In the genomic region with DNA sequence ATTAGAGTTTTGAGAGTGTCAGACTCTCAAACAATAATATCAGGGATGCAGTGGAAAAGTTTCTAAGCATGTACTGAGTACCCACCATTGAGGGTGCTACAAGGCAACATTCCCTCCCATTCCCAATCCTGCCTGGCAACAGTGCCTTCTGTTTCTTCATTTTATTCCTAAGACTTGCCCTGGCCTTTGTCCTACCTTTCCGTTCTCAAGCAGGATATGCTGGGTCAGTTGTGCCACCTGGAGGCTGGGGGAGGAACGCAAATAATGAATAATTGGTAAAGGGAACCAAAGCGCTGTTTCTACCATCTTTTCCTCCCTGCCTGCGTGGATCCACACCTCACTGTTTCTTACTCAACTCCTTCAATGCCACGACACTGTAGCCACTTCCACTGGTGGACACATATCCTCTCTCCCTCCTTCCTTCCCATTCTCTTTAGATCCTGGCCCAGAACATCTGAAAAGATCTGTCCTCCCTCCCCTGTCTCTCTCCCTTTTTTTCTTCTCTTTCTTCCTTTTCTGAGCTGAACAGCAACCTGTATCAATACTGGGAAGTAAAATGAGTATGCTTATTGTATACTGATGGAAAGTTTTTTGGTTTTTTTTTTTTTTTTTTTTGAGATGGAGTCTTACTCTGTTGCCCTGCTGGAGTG, we compare ENCODE assay signal across 8 cellular contexts.
DNase-seq lines count a peak whose midpoint lies in the region; ATAC-seq, FAIRE-seq and TF ChIP-seq lines count a peak whose summit lies in the region.

No MANE protein-coding gene starts in this region.

- TF ChIP-seq CTCF in AG10803 (conservative IDR thresholded peaks at IDR 0.05; ENCODE audit: low read length): peak; percentile 43
- peak; percentile 67 for TF ChIP-seq CTCF in MM.1S (IDR thresholded peaks at IDR 0.05; ENCODE audit: low read length)
- TF ChIP-seq CTCF in HepG2 (CRISPR knock-in tag; IDR thresholded peaks at IDR 0.05): peak; percentile 92
- TF ChIP-seq CTCF in suprapubic skin (IDR thresholded peaks at IDR 0.05): peak; percentile 31 to 39

- H3K4me1 Mint-ChIP-seq in T-helper 2 cell treated with Interferon-gamma antibody and Interleukin-4, amounts not matched to agents 5 μg/mL and 100 μg/mL, for 36 hours (ENCODE audit: low read depth): peaks cover 54% of the 10 kb centered on the region

- no peak overlapping the region for H3K4me2 ChIP-seq in MM.1S (ENCODE audit: low read depth, low read length)
- H3K4me2 ChIP-seq in HepG2 (ENCODE audit: low read depth, low read length): no peak overlapping the region

- TF ChIP-seq POLR2A in HepG2 (IDR thresholded peaks at IDR 0.05; ENCODE audit: insufficient read depth in 1 of 2, low read depth in 2 of 2, low read length in 2 of 2) (no peak), suprapubic skin (IDR thresholded peaks at IDR 0.05) (no peak)

- in situ Hi-C loops in T47D (cut with HindIII; ENCODE audit: low pct_unique_long_range_greater_than_20kb, low sequenced_read_pairs): no loop called here
- in situ Hi-C loops in HepG2 (cut with HindIII; ENCODE audit: extremely low pct_ligation_motif_present, low pct_unique_long_range_greater_than_20kb): loop anchor here (5.0 to 10.0 kb wide), 3 partner anchors 94 to 484 kb away; no protein-coding TSS in a partner anchor

- peak; percentile 73 for ATAC-seq in GM19452 (IDR thresholded peaks at IDR 0.05; ENCODE audit: unreplicated experiment)
- peak; percentile 90 for ATAC-seq in HepG2
- no peak for ATAC-seq in GM18870 (IDR thresholded peaks at IDR 0.05; ENCODE audit: unreplicated experiment)

- H3K27ac Mint-ChIP-seq in T-helper 2 cell treated with Interferon-gamma antibody and Interleukin-4, amounts not matched to agents 5 μg/mL and 100 μg/mL, for 36 hours: peak overlapping the region; percentile 70

- H3K79me2 ChIP-seq in MM.1S (ENCODE audit: low read length): peaks cover 99% of the 10 kb centered on the region
- H3K79me2 ChIP-seq in HepG2 (ENCODE audit: insufficient read depth, low read length): no peaks in the 10 kb centered on the region

- DNase-seq in AG10803 (ENCODE audit: low read depth) (peak; percentile 35), MM.1S (peak; percentile 38), T47D (ENCODE audit: low read depth in 1 of 2, low spot score in 1 of 2) (peak; percentile 64 to 90), HepG2 (ENCODE audit: low spot score) (peak; percentile 53), suprapubic skin (ENCODE audit: low spot score in 2 of 2) (no peak)
- DNase-seq in T-helper 2 cell treated with Interferon-gamma antibody and Interleukin-4, amounts not matched to agents 5 μg/mL and 100 μg/mL, for 36 hours (ENCODE audit: low spot score): peak; percentile 27

- no peaks in the 10 kb centered on the region; the same call in 1 of the 2 replicates for H3F3A ChIP-seq in MM.1S (ENCODE audit: insufficient read depth, low read length)

- 3% methylated on average over 5 of the region's 5 CpGs for WGBS in HepG2 (ENCODE audit: low lambda C conversion rate)
- WGBS in suprapubic skin: 46% methylated on average over 5 of the region's 5 CpGs

- H3K9me3 Mint-ChIP-seq in T-helper 2 cell treated with Interferon-gamma antibody and Interleukin-4, amounts not matched to agents 5 μg/mL and 100 μg/mL, for 36 hours: peaks cover 6% of the 10 kb centered on the region

- H3K27me3 Mint-ChIP-seq in T-helper 2 cell treated with Interferon-gamma antibody and Interleukin-4, amounts not matched to agents 5 μg/mL and 100 μg/mL, for 36 hours (ENCODE audit: low read depth): no peaks in the 10 kb centered on the region

- H3K9me2 ChIP-seq in MM.1S (replicated peaks; ENCODE audit: insufficient read depth, low read length): no peaks in the 10 kb centered on the region

- H3K9ac ChIP-seq in MM.1S (ENCODE audit: low read length) (no peak overlapping the region), HepG2 (ENCODE audit: insufficient read depth, low read depth, low read length) (no peak overlapping the region)

- peaks cover 8% of the 10 kb centered on the region; the same call in 1 of the 2 replicates for H3K36me3 ChIP-seq in MM.1S (replicated peaks; ENCODE audit: insufficient read depth, low read length)
- H3K36me3 ChIP-seq in HepG2 (replicated peaks in 1 of 2; ENCODE audit: control insufficient read depth in 1 of 2, insufficient read depth in 2 of 2, low read length in 2 of 2): no peaks in the 10 kb centered on the region
- H3K36me3 ChIP-seq in suprapubic skin: no peaks in the 10 kb centered on the region

- H4K20me1 ChIP-seq in MM.1S (ENCODE audit: insufficient read depth, low read length) (peaks cover 32% of the 10 kb centered on the region), HepG2 (ENCODE audit: insufficient read depth, low read length) (no peaks in the 10 kb centered on the region)

- H3K9me3 ChIP-seq in MM.1S (replicated peaks; ENCODE audit: insufficient read depth, low read length) (no peaks in the 10 kb centered on the region), HepG2 (ENCODE audit: low read length) (no peaks in the 10 kb centered on the region), suprapubic skin (no peaks in the 10 kb centered on the region)

- H3K36me3 Mint-ChIP-seq in T-helper 2 cell treated with Interferon-gamma antibody and Interleukin-4, amounts not matched to agents 5 μg/mL and 100 μg/mL, for 36 hours (ENCODE audit: low read depth): peaks cover 53% of the 10 kb centered on the region

- no peak for TF ChIP-seq EP300 in HepG2 (IDR thresholded peaks at IDR 0.05; ENCODE audit: low read depth in 2 of 2, low read length in 2 of 2)
- TF ChIP-seq EP300 in HepG2 (CRISPR knock-in tag; IDR thresholded peaks at IDR 0.05; ENCODE audit: borderline replicate concordance): no peak
- no peak for TF ChIP-seq EP300 in suprapubic skin (IDR thresholded peaks at IDR 0.05)

- H3K4me1 ChIP-seq in MM.1S (ENCODE audit: low read length) (peaks cover 40% of the 10 kb centered on the region), HepG2 (ENCODE audit: insufficient read depth, low read length) (peaks cover 19% of the 10 kb centered on the region; the same call in 1 of the 2 replicates), suprapubic skin (peaks cover 6% of the 10 kb centered on the region)

- H3K4me3 ChIP-seq in AG10803 (ENCODE audit: low read length): no peak overlapping the region
- no peak overlapping the region for H3K4me3 ChIP-seq in MM.1S (ENCODE audit: low read length)
- no peak overlapping the region for H3K4me3 ChIP-seq in HepG2 (replicated peaks in 1 of 3; ENCODE audit: insufficient read depth in 1 of 3, low read depth in 2 of 3, low read length in 3 of 3)
- H3K4me3 ChIP-seq in suprapubic skin: no peak overlapping the region

- POLR2A ChIA-PET in HepG2 (lab: Yijun Ruan, JAX): no interaction called here

- H3K4me3 Mint-ChIP-seq in T-helper 2 cell treated with Interferon-gamma antibody and Interleukin-4, amounts not matched to agents 5 μg/mL and 100 μg/mL, for 36 hours: no peak overlapping the region

- FAIRE-seq in HepG2 (lab: Jason Lieb, UNC): peak; percentile 80

- H3K27me3 ChIP-seq in MM.1S (replicated peaks; ENCODE audit: insufficient read depth, low read length): no peaks in the 10 kb centered on the region
- no peaks in the 10 kb centered on the region for H3K27me3 ChIP-seq in HepG2 (ENCODE audit: control insufficient read depth in 1 of 2, insufficient read depth in 2 of 2, low read length in 2 of 2)
- no peaks in the 10 kb centered on the region for H3K27me3 ChIP-seq in suprapubic skin

- H3K27ac ChIP-seq in MM.1S (ENCODE audit: low read length): no peak overlapping the region
- no peak overlapping the region for H3K27ac ChIP-seq in HepG2 (ENCODE audit: extremely low read length, insufficient read depth, low read length)
- H3K27ac ChIP-seq in suprapubic skin: no peak overlapping the region

- peak; percentile 82 for TF ChIP-seq RAD21 in HepG2 (CRISPR knock-in tag; IDR thresholded peaks at IDR 0.05)

- no TSS peak for BruUV-seq in HepG2 (replicated peaks; lab: Mats Ljungman, UMichigan)

- no peak overlapping the region for H2AFZ ChIP-seq in MM.1S (ENCODE audit: low read length)
- H2AFZ ChIP-seq in HepG2 (ENCODE audit: low read length): no peak overlapping the region

- CTCF ChIA-PET in HepG2 (lab: Yijun Ruan, JAX; ENCODE audit: low intra/inter-chr PET ratio, low total read pairs): interaction anchor here (1.1 to 3.5 kb wide), 3 partner anchors 24 to 155 kb away, joined by 3 to 31 read pairs (median 4); no protein-coding TSS in a partner anchor

- intact Hi-C loops in HepG2 (cut with micrococcal nuclease; ENCODE audit: unreplicated experiment): loop anchor here (1.0 to 5.0 kb wide), 5 partner anchors 68 to 484 kb away; no protein-coding TSS in a partner anchor

TF ChIP-seq in HepG2, 621 proteins besides CTCF, POLR2A, EP300 and RAD21 (continues in another document):
- TF ChIP-seq, protein P1, sequence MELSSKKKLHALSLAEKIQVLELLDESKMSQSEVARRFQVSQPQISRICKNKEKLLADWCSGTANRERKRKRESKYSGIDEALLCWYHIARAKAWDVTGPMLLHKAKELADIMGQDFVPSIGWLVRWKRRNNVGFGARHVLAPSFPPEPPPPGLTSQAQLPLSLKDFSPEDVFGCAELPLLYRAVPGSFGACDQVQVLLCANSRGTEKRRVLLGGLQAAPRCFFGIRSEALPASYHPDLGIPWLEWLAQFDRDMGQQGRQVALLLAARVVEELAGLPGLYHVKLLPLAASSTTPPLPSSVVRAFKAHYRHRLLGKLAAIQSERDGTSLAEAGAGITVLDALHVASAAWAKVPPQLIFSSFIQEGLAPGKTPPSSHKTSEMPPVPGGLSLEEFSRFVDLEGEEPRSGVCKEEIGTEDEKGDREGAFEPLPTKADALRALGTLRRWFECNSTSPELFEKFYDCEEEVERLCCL (CRISPR knock-in tag; IDR thresholded peaks at IDR 0.05; ENCODE audit: borderline replicate concordance): no peak
- TF ChIP-seq DNMT3B (CRISPR knock-in tag; conservative IDR thresholded peaks at IDR 0.05) (no peak), NKX3-1 (CRISPR knock-in tag; IDR thresholded peaks at IDR 0.05) (no peak), NPAS2 (CRISPR knock-in tag; IDR thresholded peaks at IDR 0.05; ENCODE audit: borderline replicate concordance) (no peak), CAMTA2 (CRISPR knock-in tag; IDR thresholded peaks at IDR 0.05; ENCODE audit: borderline replicate concordance) (no peak), ZFP36 (IDR thresholded peaks at IDR 0.05; ENCODE audit: borderline replicate concordance, low read depth, low read length, partially characterized antibody) (no peak), MEIS2 (CRISPR knock-in tag; IDR thresholded peaks at IDR 0.05) (no peak), ZNF547 (CRISPR knock-in tag; IDR thresholded peaks at IDR 0.05) (no peak), IRX3 (CRISPR knock-in tag; IDR thresholded peaks at IDR 0.05; ENCODE audit: borderline replicate concordance, low read depth) (no peak), SATB2 (CRISPR knock-in tag; IDR thresholded peaks at IDR 0.05) (no peak), ZFP90 (CRISPR knock-in tag; IDR thresholded peaks at IDR 0.05; ENCODE audit: borderline replicate concordance) (no peak)

Comparison
In these comparisons a context has a peak if more than half of its experiments do, and no peak if none do; other contexts are left out.
1. DNase-seq: peak in AG10803 (single experiment), MM.1S (single experiment), T-helper 2 cell treated with Interferon-gamma antibody and Interleukin-4, amounts not matched to agents 5 μg/mL and 100 μg/mL, for 36 hours (single experiment), T47D (2 of 2) and HepG2 (single experiment); none in suprapubic skin (0 of 2).
2. CTCF ChIP-seq: peak in every context shown above with its lines; median percentile 92 in HepG2; 67 in MM.1S; 43 in AG10803; 35 in suprapubic skin.